ENCODE assay signal across 8 cellular contexts in the genomic region with DNA sequence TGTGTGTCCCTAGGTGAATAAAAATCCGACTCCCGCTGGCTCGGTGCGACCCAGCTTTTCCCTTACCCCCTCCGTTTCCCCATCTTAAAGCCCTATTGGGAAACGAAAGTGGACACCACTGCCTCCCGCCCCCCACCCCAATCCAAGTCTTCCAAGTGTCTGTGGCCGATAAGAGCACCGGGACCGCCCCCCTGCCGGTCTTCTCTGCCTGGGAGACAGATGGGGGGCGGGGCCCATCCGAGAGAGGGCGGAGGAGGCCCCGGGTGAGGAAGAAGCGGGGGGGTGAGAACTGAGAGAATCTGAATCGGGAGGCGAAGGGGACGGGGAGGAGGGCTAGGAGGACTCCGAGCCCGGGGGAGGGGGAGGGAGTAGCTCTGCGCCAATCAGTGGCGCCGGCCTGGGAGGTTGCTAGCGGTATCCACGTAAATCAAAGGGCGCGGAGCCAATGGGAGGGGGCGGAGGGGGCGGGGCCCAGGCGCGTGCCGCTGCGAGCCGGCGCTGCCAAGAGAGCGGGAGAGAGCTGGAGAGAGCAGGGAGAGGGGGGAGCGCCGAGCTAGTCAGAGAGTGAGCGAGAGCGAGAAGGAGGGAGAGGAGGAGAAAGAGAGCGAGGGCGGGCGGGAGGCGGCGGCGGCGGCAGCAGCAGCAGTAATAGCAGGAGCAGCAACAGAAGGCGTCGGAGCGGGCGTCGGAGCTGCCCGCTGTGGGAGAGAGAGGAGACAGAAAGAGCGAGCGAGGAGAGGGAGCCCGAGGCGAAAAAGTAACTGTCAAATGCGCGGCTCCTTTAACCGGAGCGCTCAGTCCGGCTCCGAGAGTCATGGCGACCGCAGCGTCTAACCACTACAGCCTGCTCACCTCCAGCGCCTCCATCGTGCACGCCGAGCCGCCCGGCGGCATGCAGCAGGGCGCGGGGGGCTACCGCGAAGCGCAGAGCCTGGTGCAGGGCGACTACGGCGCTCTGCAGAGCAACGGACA. TPM values are rescaled to one million over a fixed set of nuclear protein-coding genes. Genes with fewer than 3 reads are reported as not detected.
DNase-seq lines count a peak whose midpoint lies in the region; ATAC-seq and TF ChIP-seq lines count a peak whose summit lies in the region.

TSS of gene POU3F2 (plus strand) at position 515 of the 972 bp plus-strand sequence. CDS start at position 815, 300 bp downstream.

- no peak within 1 kb of the TSS for H3K27ac ChIP-seq in Peyer's patch
- H3K27ac ChIP-seq in thymus (ENCODE audit: low read depth) = no peak within 1 kb of the TSS

- H3K4me1 ChIP-seq in Peyer's patch (peaks cover 2 to 52% (median 16%) of the 10 kb centered on the region in 4 donors), thymus (ENCODE audit: control insufficient read depth, insufficient read depth, low read length) (peaks cover 9% of the 10 kb centered on the region)

- TF ChIP-seq RAD21 in Ishikawa (IDR thresholded peaks at IDR 0.05; ENCODE audit: low read depth) = no peak

- CTCF ChIA-PET in activated naive CD4-positive, alpha-beta T cell treated with anti-CD3 and anti-CD28 coated beads, Interleukin-2, amount 10 ng/mL, durations not matched to agents 7 days and 5 days (lab: Charles Lee) = no interaction called here

- peak; percentile 75 for ATAC-seq in GM21737 (IDR thresholded peaks at IDR 0.05; ENCODE audit: unreplicated experiment)

- no peak for TF ChIP-seq POLR2A in Peyer's patch (IDR thresholded peaks at IDR 0.05)

- DNase-seq in DMS153 (lab: John Stamatoyannopoulos, UW) (peak; percentile 97), Peyer's patch (peak; percentile 66 to 77 (median 74)), germinal center (ENCODE audit: low spot score) (peak; percentile 89), nucleus accumbens (lab: John Stamatoyannopoulos, UW) (peak in 55 of 56 donors; percentile 76 to 99 (median 97))
- DNase-seq in activated naive CD4-positive, alpha-beta T cell treated with anti-CD3 and anti-CD28 coated beads, Interleukin-2, amount 10 ng/mL, durations not matched to agents 7 days and 5 days = peak; percentile 81

- H3K27me3 Mint-ChIP-seq in activated naive CD4-positive, alpha-beta T cell treated with anti-CD3 and anti-CD28 coated beads, Interleukin-2, amount 10 ng/mL, durations not matched to agents 7 days and 5 days = peaks cover 96% of the 10 kb centered on the region

- H3K27ac Mint-ChIP-seq in activated naive CD4-positive, alpha-beta T cell treated with anti-CD3 and anti-CD28 coated beads, Interleukin-2, amount 10 ng/mL, durations not matched to agents 7 days and 5 days = peak within 1 kb of the TSS; percentile 73

- peaks cover 40% of the 10 kb centered on the region for H3K4me1 Mint-ChIP-seq in activated naive CD4-positive, alpha-beta T cell treated with anti-CD3 and anti-CD28 coated beads, Interleukin-2, amount 10 ng/mL, durations not matched to agents 7 days and 5 days

- peak within 1 kb of the TSS; percentile 44 to 61 (median 57) for H3K4me3 ChIP-seq in Peyer's patch
- H3K4me3 ChIP-seq in thymus (ENCODE audit: low read length) = peak within 1 kb of the TSS; percentile 56

- H3K27me3 ChIP-seq in Peyer's patch = peaks cover 0 to 68% of the 10 kb centered on the region in 2 donors
- peaks cover 77% of the 10 kb centered on the region for H3K27me3 ChIP-seq in thymus (ENCODE audit: control insufficient read depth, insufficient read depth)

- peak within 1 kb of the TSS; percentile 80 for H3K4me3 Mint-ChIP-seq in activated naive CD4-positive, alpha-beta T cell treated with anti-CD3 and anti-CD28 coated beads, Interleukin-2, amount 10 ng/mL, durations not matched to agents 7 days and 5 days

- H3K9me3 ChIP-seq in Peyer's patch = peaks cover 0 to 10% (median 0%) of the 10 kb centered on the region in 4 donors
- H3K9me3 ChIP-seq in thymus (ENCODE audit: control insufficient read depth) = peaks cover 1% of the 10 kb centered on the region

- TF ChIP-seq EP300 in Ishikawa (IDR thresholded peaks at IDR 0.05; ENCODE audit: borderline replicate concordance) = no peak

- 1% methylated on average over 83 of the region's 83 CpGs for WGBS in thymus

- H3K36me3 ChIP-seq in Peyer's patch (no peaks in the 10 kb centered on the region), thymus (ENCODE audit: control insufficient read depth, insufficient read depth) (no peaks in the 10 kb centered on the region)

- H3K36me3 Mint-ChIP-seq in activated naive CD4-positive, alpha-beta T cell treated with anti-CD3 and anti-CD28 coated beads, Interleukin-2, amount 10 ng/mL, durations not matched to agents 7 days and 5 days = peaks cover 3% of the 10 kb centered on the region

- H3K9me3 Mint-ChIP-seq in activated naive CD4-positive, alpha-beta T cell treated with anti-CD3 and anti-CD28 coated beads, Interleukin-2, amount 10 ng/mL, durations not matched to agents 7 days and 5 days = no peaks in the 10 kb centered on the region

- TF ChIP-seq CTCF in Peyer's patch (IDR thresholded peaks at IDR 0.05) = no peak

TF ChIP-seq in Ishikawa, 13 proteins besides CTCF, POLR2A, EP300 and RAD21:
- no peak for TF ChIP-seq CREB1 (IDR thresholded peaks at IDR 0.05; ENCODE audit: low read depth)
- TF ChIP-seq ZBTB7A (IDR thresholded peaks at IDR 0.05; ENCODE audit: low read depth) = no peak
- TF ChIP-seq, protein P1, sequence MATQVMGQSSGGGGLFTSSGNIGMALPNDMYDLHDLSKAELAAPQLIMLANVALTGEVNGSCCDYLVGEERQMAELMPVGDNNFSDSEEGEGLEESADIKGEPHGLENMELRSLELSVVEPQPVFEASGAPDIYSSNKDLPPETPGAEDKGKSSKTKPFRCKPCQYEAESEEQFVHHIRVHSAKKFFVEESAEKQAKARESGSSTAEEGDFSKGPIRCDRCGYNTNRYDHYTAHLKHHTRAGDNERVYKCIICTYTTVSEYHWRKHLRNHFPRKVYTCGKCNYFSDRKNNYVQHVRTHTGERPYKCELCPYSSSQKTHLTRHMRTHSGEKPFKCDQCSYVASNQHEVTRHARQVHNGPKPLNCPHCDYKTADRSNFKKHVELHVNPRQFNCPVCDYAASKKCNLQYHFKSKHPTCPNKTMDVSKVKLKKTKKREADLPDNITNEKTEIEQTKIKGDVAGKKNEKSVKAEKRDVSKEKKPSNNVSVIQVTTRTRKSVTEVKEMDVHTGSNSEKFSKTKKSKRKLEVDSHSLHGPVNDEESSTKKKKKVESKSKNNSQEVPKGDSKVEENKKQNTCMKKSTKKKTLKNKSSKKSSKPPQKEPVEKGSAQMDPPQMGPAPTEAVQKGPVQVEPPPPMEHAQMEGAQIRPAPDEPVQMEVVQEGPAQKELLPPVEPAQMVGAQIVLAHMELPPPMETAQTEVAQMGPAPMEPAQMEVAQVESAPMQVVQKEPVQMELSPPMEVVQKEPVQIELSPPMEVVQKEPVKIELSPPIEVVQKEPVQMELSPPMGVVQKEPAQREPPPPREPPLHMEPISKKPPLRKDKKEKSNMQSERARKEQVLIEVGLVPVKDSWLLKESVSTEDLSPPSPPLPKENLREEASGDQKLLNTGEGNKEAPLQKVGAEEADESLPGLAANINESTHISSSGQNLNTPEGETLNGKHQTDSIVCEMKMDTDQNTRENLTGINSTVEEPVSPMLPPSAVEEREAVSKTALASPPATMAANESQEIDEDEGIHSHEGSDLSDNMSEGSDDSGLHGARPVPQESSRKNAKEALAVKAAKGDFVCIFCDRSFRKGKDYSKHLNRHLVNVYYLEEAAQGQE (IDR thresholded peaks at IDR 0.05; ENCODE audit: low read depth) = no peak
- no peak for TF ChIP-seq USF1 (IDR thresholded peaks at IDR 0.05)
- TF ChIP-seq FOXM1 (IDR thresholded peaks at IDR 0.05; ENCODE audit: borderline replicate concordance, low read depth) = peak; percentile 10; the same call in 1 of the 2 replicates
- no peak for TF ChIP-seq CEBPB (IDR thresholded peaks at IDR 0.05)
- TF ChIP-seq TAF1 (IDR thresholded peaks at IDR 0.05; ENCODE audit: low read depth) = no peak
- TF ChIP-seq NFIC (IDR thresholded peaks at IDR 0.05) = peak; percentile 35; the same call in 1 of the 2 replicates
- TF ChIP-seq MAX (IDR thresholded peaks at IDR 0.05) = peak; percentile 49
- TF ChIP-seq YY1 (IDR thresholded peaks at IDR 0.05; ENCODE audit: low read depth) = no peak; the same call in 1 of the 2 replicates
- peak; percentile 40; the same call in 1 of the 2 replicates for TF ChIP-seq EGR1 (IDR thresholded peaks at IDR 0.05)
- TF ChIP-seq TCF12 (IDR thresholded peaks at IDR 0.05; ENCODE audit: low read depth) = no peak; the same call in 1 of the 2 replicates
- no peak for TF ChIP-seq TEAD4 (IDR thresholded peaks at IDR 0.05)

RNA-seq across cellular contexts. Expression of gene POU3F2, which starts in this region (rescaled TPM):
- not detected for total RNA-seq in Peyer's patch
- 0.02 TPM for polyA plus RNA-seq in thymus

Comparison
In these comparisons a context has a peak if more than half of its experiments do, and no peak if none do; other contexts are left out.
1. Peak in DNase-seq and H3K4me3 ChIP-seq in Peyer's patch; RNA of the gene not detected or under 1 TPM.